In genomic region chr16:15539197-15539596, GRCh38 we compare ENCODE assay signal across 1 cellular context.
TF ChIP-seq lines count a peak whose summit lies in the region.

No MANE protein-coding gene starts in this region.

TF ChIP-seq in HepG2, 621 proteins besides CTCF, POLR2A, EP300 and RAD21 (continued from another document and continues in another):
- TF ChIP-seq UBTF (CRISPR knock-in tag; IDR thresholded peaks at IDR 0.05) (0 out of 2 replicates have a peak, but pooled peaks have one; percentile 21), FOXP4 (CRISPR knock-in tag; IDR thresholded peaks at IDR 0.05) (no peak), ZNF3 (CRISPR knock-in tag; IDR thresholded peaks at IDR 0.05) (no peak), SAFB2 (CRISPR knock-in tag; IDR thresholded peaks at IDR 0.05; ENCODE audit: borderline replicate concordance, low read depth) (no peak), ZBTB7B (CRISPR knock-in tag; IDR thresholded peaks at IDR 0.05) (no peak), ZNF605 (CRISPR knock-in tag; IDR thresholded peaks at IDR 0.05) (no peak), WIZ (CRISPR knock-in tag; IDR thresholded peaks at IDR 0.05) (no peak), BORCS8-MEF2B (CRISPR knock-in tag; IDR thresholded peaks at IDR 0.05) (no peak), THAP11 (CRISPR knock-in tag; IDR thresholded peaks at IDR 0.05) (no peak), PTBP1 (IDR thresholded peaks at IDR 0.05; ENCODE audit: low read depth, low read length, poor library complexity, severe bottlenecking) (no peak), GABPB1 (CRISPR knock-in tag; IDR thresholded peaks at IDR 0.05) (no peak), ZNF383 (CRISPR knock-in tag; IDR thresholded peaks at IDR 0.05; ENCODE audit: borderline replicate concordance) (no peak), ZBTB4 (CRISPR knock-in tag; IDR thresholded peaks at IDR 0.05; ENCODE audit: borderline replicate concordance) (no peak), MLLT10 (CRISPR knock-in tag; IDR thresholded peaks at IDR 0.05) (no peak), ZNF782 (CRISPR knock-in tag; IDR thresholded peaks at IDR 0.05; ENCODE audit: borderline replicate concordance) (no peak), ETV5 (CRISPR knock-in tag; IDR thresholded peaks at IDR 0.05; ENCODE audit: borderline replicate concordance) (no peak), NFYB (CRISPR knock-in tag; IDR thresholded peaks at IDR 0.05) (no peak), TAF15 (IDR thresholded peaks at IDR 0.05; ENCODE audit: low read depth, low read length, poor library complexity, severe bottlenecking) (no peak), SMC3 (IDR thresholded peaks at IDR 0.05; ENCODE audit: low read length) (peak; percentile 30; the same call in 1 of the 2 replicates), ZNF670 (CRISPR knock-in tag; IDR thresholded peaks at IDR 0.05; ENCODE audit: borderline replicate concordance) (no peak), HNF1B (CRISPR knock-in tag; IDR thresholded peaks at IDR 0.05) (peak; percentile 40; the same call in 1 of the 2 replicates), ZNF790 (CRISPR knock-in tag; IDR thresholded peaks at IDR 0.05; ENCODE audit: borderline replicate concordance) (no peak), ZNF674 (CRISPR knock-in tag; IDR thresholded peaks at IDR 0.05; ENCODE audit: low read depth) (no peak), FOXK1 (CRISPR knock-in tag; IDR thresholded peaks at IDR 0.05; ENCODE audit: borderline replicate concordance, low read depth) (peak; percentile 19; the same call in 1 of the 2 replicates), ZNF513 (CRISPR knock-in tag; conservative IDR thresholded peaks at IDR 0.05) (no peak), ZMYM3 (CRISPR knock-in tag; IDR thresholded peaks at IDR 0.05) (0 out of 2 replicates have a peak, but pooled peaks have one; percentile 19), E2F5 (CRISPR knock-in tag; conservative IDR thresholded peaks at IDR 0.05) (no peak), MAFG (CRISPR knock-in tag; IDR thresholded peaks at IDR 0.05) (no peak), SAP130 (CRISPR knock-in tag; IDR thresholded peaks at IDR 0.05; ENCODE audit: low read depth) (peak; percentile 51), SCMH1 (CRISPR knock-in tag; IDR thresholded peaks at IDR 0.05; ENCODE audit: borderline replicate concordance) (no peak), MED1 (CRISPR knock-in tag; IDR thresholded peaks at IDR 0.05) (0 out of 2 replicates have a peak, but pooled peaks have one; percentile 16), CREB1 (IDR thresholded peaks at IDR 0.05) (no peak), CREB1 (CRISPR knock-in tag; IDR thresholded peaks at IDR 0.05) (no peak), HMGXB3 (CRISPR knock-in tag; IDR thresholded peaks at IDR 0.05; ENCODE audit: borderline replicate concordance) (no peak), ZNF282 (IDR thresholded peaks at IDR 0.05; ENCODE audit: partially characterized antibody) (no peak), EEA1 (CRISPR knock-in tag; IDR thresholded peaks at IDR 0.05; ENCODE audit: borderline replicate concordance) (no peak), ATF5 (CRISPR knock-in tag; IDR thresholded peaks at IDR 0.05; ENCODE audit: low read depth) (no peak), ZNF691 (CRISPR knock-in tag; IDR thresholded peaks at IDR 0.05; ENCODE audit: borderline replicate concordance, low read depth) (no peak), ZSCAN22 (CRISPR knock-in tag; IDR thresholded peaks at IDR 0.05) (no peak), REL (CRISPR knock-in tag; conservative IDR thresholded peaks at IDR 0.05) (no peak), ZKSCAN5 (CRISPR knock-in tag; IDR thresholded peaks at IDR 0.05) (peak; percentile 74; the same call in 1 of the 2 replicates), RARA (CRISPR knock-in tag; IDR thresholded peaks at IDR 0.05) (peak; percentile 23; the same call in 1 of the 2 replicates)
